ENCODE assay signal across 12 cellular contexts in genomic region chr14:102539544-102540309, GRCh38. TPM values are rescaled to one million over a fixed set of nuclear protein-coding genes. Genes with fewer than 3 reads are reported as not detected.
DNase-seq lines count a peak whose midpoint lies in the region; ATAC-seq and TF ChIP-seq lines count a peak whose summit lies in the region.
"Had no signal": no experiment of that assay in that cellular context is flagged by ENCODE, and none has a peak within 500 bp of the region (broad histone marks: within the 10 kb centered on the region; RNA-seq: fewer than 3 reads in every experiment).

No MANE protein-coding gene starts in this region.

- H3K4me3 Mint-ChIP-seq in activated CD8-positive, alpha-beta T cell treated with anti-CD3 and anti-CD28 coated beads, Interleukin-2, amount 10 ng/mL, durations not matched to agents 7 days and 5 days, result no peak overlapping the region
- H3K4me3 Mint-ChIP-seq: stimulated activated effector memory CD8-positive, alpha-beta T cell treated with anti-CD3 and anti-CD28 coated beads, Interleukin-12 subunit alpha, Interleukin-12 subunit beta, amount 100 ng/mL, for 72 hours had no signal

- peak; percentile 26 for DNase-seq in DMS153 treated with DMSO at 0.1 percent for 48 hours (lab: John Stamatoyannopoulos, UW; ENCODE audit: unreplicated experiment)
- peak; percentile 99 for DNase-seq in NCI-H1694 (lab: John Stamatoyannopoulos, UW)
- no peak for DNase-seq in WERI-Rb-1
- DNase-seq in hepatic stellate cell (ENCODE audit: low spot score), result peak; percentile 67
- no peak for DNase-seq in cerebellar nuclear complex (lab: John Stamatoyannopoulos, UW)
- no peak for DNase-seq in activated CD8-positive, alpha-beta T cell treated with anti-CD3 and anti-CD28 coated beads, Interleukin-2, amount 10 ng/mL, durations not matched to agents 7 days and 5 days
- DNase-seq: Caco-2, spleen had no signal

- H3K27me3 ChIP-seq in WERI-Rb-1 (ENCODE audit: insufficient read depth, low read depth, severe bottlenecking), result no peaks in the 10 kb centered on the region

- H3K27me3 Mint-ChIP-seq in activated CD8-positive, alpha-beta T cell treated with anti-CD3 and anti-CD28 coated beads, Interleukin-2, amount 10 ng/mL, durations not matched to agents 7 days and 5 days (ENCODE audit: low read depth), result peaks cover 16% of the 10 kb centered on the region

- H3K4me3 ChIP-seq in WERI-Rb-1 (ENCODE audit: low read depth, low read length), result no peak overlapping the region
- H3K4me3 ChIP-seq: spleen had no signal

- CTCF ChIA-PET in activated CD8-positive, alpha-beta T cell treated with anti-CD3 and anti-CD28 coated beads, Interleukin-2, amount 10 ng/mL, durations not matched to agents 7 days and 5 days (lab: Charles Lee), result no interaction called here

- peaks cover 3% of the 10 kb centered on the region for H3K4me1 Mint-ChIP-seq in activated CD8-positive, alpha-beta T cell treated with anti-CD3 and anti-CD28 coated beads, Interleukin-2, amount 10 ng/mL, durations not matched to agents 7 days and 5 days (ENCODE audit: low read depth)
- H3K4me1 Mint-ChIP-seq: stimulated activated effector memory CD8-positive, alpha-beta T cell treated with anti-CD3 and anti-CD28 coated beads, Interleukin-12 subunit alpha, Interleukin-12 subunit beta, amount 100 ng/mL, for 72 hours had no signal

- no peak for TF ChIP-seq CTCF in WERI-Rb-1 (IDR thresholded peaks at IDR 0.05; ENCODE audit: low read depth, low read length)

- H3K27ac Mint-ChIP-seq in activated CD8-positive, alpha-beta T cell treated with anti-CD3 and anti-CD28 coated beads, Interleukin-2, amount 10 ng/mL, durations not matched to agents 7 days and 5 days, result no peak overlapping the region
- H3K27ac Mint-ChIP-seq: stimulated activated effector memory CD8-positive, alpha-beta T cell treated with anti-CD3 and anti-CD28 coated beads, Interleukin-12 subunit alpha, Interleukin-12 subunit beta, amount 100 ng/mL, for 72 hours had no signal

- H3K36me3 Mint-ChIP-seq in activated CD8-positive, alpha-beta T cell treated with anti-CD3 and anti-CD28 coated beads, Interleukin-2, amount 10 ng/mL, durations not matched to agents 7 days and 5 days (ENCODE audit: low read depth), result no peaks in the 10 kb centered on the region
- H3K36me3 Mint-ChIP-seq: stimulated activated effector memory CD8-positive, alpha-beta T cell treated with anti-CD3 and anti-CD28 coated beads, Interleukin-12 subunit alpha, Interleukin-12 subunit beta, amount 100 ng/mL, for 72 hours had no signal

- H3K27ac ChIP-seq in WERI-Rb-1, result peak overlapping the region; percentile 27; the same call in 1 of the 2 replicates
- H3K27ac ChIP-seq: KMS-11 had no signal

- ATAC-seq in GM18520 (IDR thresholded peaks at IDR 0.05; ENCODE audit: unreplicated experiment) (no peak), HG02763 (IDR thresholded peaks at IDR 0.05; ENCODE audit: unreplicated experiment) (no peak)
- ATAC-seq in activated CD8-positive, alpha-beta T cell treated with anti-CD3 and anti-CD28 coated beads, Interleukin-2, amount 10 ng/mL, durations not matched to agents 7 days and 5 days, result no peak
- ATAC-seq: stimulated activated effector memory CD8-positive, alpha-beta T cell treated with anti-CD3 and anti-CD28 coated beads, Interleukin-12 subunit alpha, Interleukin-12 subunit beta, amount 100 ng/mL, for 72 hours had no signal

- H3K9me3 Mint-ChIP-seq in activated CD8-positive, alpha-beta T cell treated with anti-CD3 and anti-CD28 coated beads, Interleukin-2, amount 10 ng/mL, durations not matched to agents 7 days and 5 days (ENCODE audit: insufficient read depth), result no peaks in the 10 kb centered on the region
- H3K9me3 Mint-ChIP-seq: stimulated activated effector memory CD8-positive, alpha-beta T cell treated with anti-CD3 and anti-CD28 coated beads, Interleukin-12 subunit alpha, Interleukin-12 subunit beta, amount 100 ng/mL, for 72 hours had no signal

- no peaks in the 10 kb centered on the region for H3K36me3 ChIP-seq in WERI-Rb-1
- H3K36me3 ChIP-seq: spleen had no signal

- no peaks in the 10 kb centered on the region for H3K9me3 ChIP-seq in WERI-Rb-1 (ENCODE audit: severe bottlenecking)
- H3K9me3 ChIP-seq: Caco-2, spleen had no signal

- POLR2A ChIA-PET in activated CD8-positive, alpha-beta T cell treated with anti-CD3 and anti-CD28 coated beads, Interleukin-2, amount 10 ng/mL, durations not matched to agents 7 days and 5 days (lab: Charles Lee), result no interaction called here

RNA-seq across cellular contexts. Expression of gene ANKRD9, which starts 30.2 kb away (rescaled TPM):
- 1 to 10 TPM; 9.7 to 10.0 TPM for total RNA-seq in activated CD8-positive, alpha-beta T cell treated with anti-CD3 and anti-CD28 coated beads, Interleukin-2, amount 10 ng/mL, durations not matched to agents 7 days and 5 days

RNA-seq across cellular contexts. Expression of gene RCOR1, which starts 52.7 kb away (rescaled TPM):
- total RNA-seq in activated CD8-positive, alpha-beta T cell treated with anti-CD3 and anti-CD28 coated beads, Interleukin-2, amount 10 ng/mL, durations not matched to agents 7 days and 5 days, result 10 to 100 TPM; 22.4 to 24.7 TPM

Comparison
In these comparisons a context has a peak if more than half of its experiments do, and no peak if none do; other contexts are left out.
1. DNase-seq: peak in DMS153 treated with DMSO at 0.1 percent for 48 hours (single experiment), NCI-H1694 (single experiment) and hepatic stellate cell (single experiment); none in WERI-Rb-1 (single experiment), cerebellar nuclear complex (0 of 2) and activated CD8-positive, alpha-beta T cell treated with anti-CD3 and anti-CD28 coated beads, Interleukin-2, amount 10 ng/mL, durations not matched to agents 7 days and 5 days (single experiment).